Comparison of ENCODE assay signal across 19 cellular contexts in genomic region chr1:233188061-233188460, GRCh38.
"Had no signal": no experiment of that assay in that cellular context is flagged by ENCODE, and none has a peak within 500 bp of the region (broad histone marks: within the 10 kb centered on the region; RNA-seq: fewer than 3 reads in every experiment).

No MANE protein-coding gene starts in this region.

- H3K4me1 ChIP-seq: esophagus squamous epithelium, psoas muscle, spleen, stomach, transverse colon had no signal

- H3K36me3 ChIP-seq: neutrophil, spleen, thoracic aorta, transverse colon had no signal

- ATAC-seq: effector memory CD8-positive, alpha-beta T cell; foreskin keratinocyte; left colon; left ventricle myocardium superior; naive thymus-derived CD4-positive, alpha-beta T cell; psoas muscle; sciatic nerve had no signal

- H3K27ac ChIP-seq: esophagus squamous epithelium, foreskin keratinocyte, neutrophil, psoas muscle, spleen, stomach, thoracic aorta, transverse colon had no signal

- H3K4me3 ChIP-seq: esophagus squamous epithelium, lung, psoas muscle, spleen, stomach, thoracic aorta, transverse colon had no signal

- DNase-seq: effector memory CD8-positive, alpha-beta T cell; esophagus squamous epithelium; foreskin keratinocyte; left colon; left ventricle myocardium superior; naive thymus-derived CD4-positive, alpha-beta T cell; nephron progenitor cell; psoas muscle; spleen; stimulated activated CD4-positive, alpha-beta T cell treated with anti-CD3 and anti-CD28 coated beads, Interleukin-2, amount 100 ng/mL, for 24 hours; stimulated activated CD4-positive, alpha-beta T cell treated with anti-CD3 and anti-CD28 coated beads, Interleukin-4, amount 100 ng/mL, for 4 hours; stimulated activated naive CD4-positive, alpha-beta T cell; stomach; substantia nigra; transverse colon had no signal

- H3K9me3 ChIP-seq: esophagus squamous epithelium, neutrophil, psoas muscle, stomach, thoracic aorta, transverse colon had no signal

- H3K27me3 ChIP-seq: esophagus squamous epithelium, foreskin keratinocyte, neutrophil, spleen, stomach, transverse colon had no signal
